10 cellular contexts compared by ENCODE assay signal in genomic region chr6:149405823-149406765, GRCh38. TPM values are rescaled to one million over a fixed set of nuclear protein-coding genes. Genes with fewer than 3 reads are reported as not detected.
DNase-seq lines count a peak whose midpoint lies in the region; ATAC-seq and TF ChIP-seq lines count a peak whose summit lies in the region.
"Had no signal": no experiment of that assay in that cellular context is flagged by ENCODE, and none has a peak within 500 bp of the region (broad histone marks: within the 10 kb centered on the region; RNA-seq: fewer than 3 reads in every experiment).

No MANE protein-coding gene starts in this region.

- ATAC-seq in foreskin keratinocyte (no peak), GM18858 (IDR thresholded peaks at IDR 0.05; ENCODE audit: unreplicated experiment) (no peak)

- H3K36me3 ChIP-seq in left ventricle myocardium inferior: peaks cover 25% of the 10 kb centered on the region

- H3K27me3 ChIP-seq in HL-60 (ENCODE audit: insufficient read depth, poor library complexity, severe bottlenecking) (no peaks in the 10 kb centered on the region), foreskin keratinocyte (no peaks in the 10 kb centered on the region), left ventricle myocardium inferior (ENCODE audit: low read depth) (no peaks in the 10 kb centered on the region)

- H3K36me3 Mint-ChIP-seq in CD14-positive monocyte: peaks cover 53 to 74% of the 10 kb centered on the region in 2 donors
- H3K36me3 Mint-ChIP-seq in activated T-helper 1 cell treated with anti-CD3 and anti-CD28 coated beads, Interleukin-12 subunit alpha, Interleukin-12 subunit beta, Interleukin-2, Interleukin-4 antibody, amounts not matched to agents 30 ng/mL and 10 ng/mL and 1 ng/mL, durations not matched to agents 14 hours and 24 hours and 36 hours (ENCODE audit: low read depth): peaks cover 63% of the 10 kb centered on the region

- no peaks in the 10 kb centered on the region for H3K9me3 ChIP-seq in left ventricle myocardium inferior (replicated peaks)

- no peak for DNase-seq in CD14-positive monocyte (ENCODE audit: low spot score)
- DNase-seq in HL-60 (ENCODE audit: low read depth in 1 of 2, low spot score in 1 of 2): peak; percentile 48 to 64
- no peak for DNase-seq in activated T-helper 1 cell treated with anti-CD3 and anti-CD28 coated beads, Interleukin-12 subunit alpha, Interleukin-12 subunit beta, Interleukin-2, Interleukin-4 antibody, amounts not matched to agents 30 ng/mL and 10 ng/mL and 1 ng/mL, durations not matched to agents 14 hours and 24 hours and 36 hours (ENCODE audit: low spot score)
- DNase-seq in foreskin keratinocyte: no peak
- DNase-seq in Ammon's horn (ENCODE audit: low spot score): no peak
- no peak for DNase-seq in nucleus accumbens (lab: John Stamatoyannopoulos, UW)
- DNase-seq in left ventricle myocardium inferior: no peak
- DNase-seq: stimulated activated CD4-positive, alpha-beta T cell treated with anti-CD3 and anti-CD28 coated beads, Interleukin-4, amount 100 ng/mL, for 1 hour had no signal

- peaks cover 0 to 1% (median 0%) of the 10 kb centered on the region in 7 donors for H3K9me3 Mint-ChIP-seq in CD14-positive monocyte
- no peaks in the 10 kb centered on the region for H3K9me3 Mint-ChIP-seq in activated T-helper 1 cell treated with anti-CD3 and anti-CD28 coated beads, Interleukin-12 subunit alpha, Interleukin-12 subunit beta, Interleukin-2, Interleukin-4 antibody, amounts not matched to agents 30 ng/mL and 10 ng/mL and 1 ng/mL, durations not matched to agents 14 hours and 24 hours and 36 hours

- TF ChIP-seq CTCF in CD14-positive monocyte (IDR thresholded peaks at IDR 0.05): no peak
- no peak for TF ChIP-seq CTCF in HL-60 (IDR thresholded peaks at IDR 0.05; ENCODE audit: insufficient read depth, low read length)
- no peak for TF ChIP-seq CTCF in foreskin keratinocyte (conservative IDR thresholded peaks at IDR 0.05)
- no peak for TF ChIP-seq CTCF in left ventricle myocardium inferior (IDR thresholded peaks at IDR 0.05; ENCODE audit: borderline replicate concordance)

- no peak overlapping the region for H3K4me3 ChIP-seq in HL-60 (replicated peaks; ENCODE audit: insufficient read depth, low read length)
- H3K4me3 ChIP-seq in left ventricle myocardium inferior: no peak overlapping the region

- peaks cover 22% of the 10 kb centered on the region for H3K4me1 Mint-ChIP-seq in CD14-positive monocyte
- peaks cover 55% of the 10 kb centered on the region for H3K4me1 Mint-ChIP-seq in activated T-helper 1 cell treated with anti-CD3 and anti-CD28 coated beads, Interleukin-12 subunit alpha, Interleukin-12 subunit beta, Interleukin-2, Interleukin-4 antibody, amounts not matched to agents 30 ng/mL and 10 ng/mL and 1 ng/mL, durations not matched to agents 14 hours and 24 hours and 36 hours (ENCODE audit: low read depth)

- peak overlapping the region; percentile 89 to 96 (median 94) for H3K27ac Mint-ChIP-seq in CD14-positive monocyte
- peak overlapping the region; percentile 76 for H3K27ac Mint-ChIP-seq in activated T-helper 1 cell treated with anti-CD3 and anti-CD28 coated beads, Interleukin-12 subunit alpha, Interleukin-12 subunit beta, Interleukin-2, Interleukin-4 antibody, amounts not matched to agents 30 ng/mL and 10 ng/mL and 1 ng/mL, durations not matched to agents 14 hours and 24 hours and 36 hours

- no peak overlapping the region for H3K4me3 Mint-ChIP-seq in CD14-positive monocyte
- H3K4me3 Mint-ChIP-seq in activated T-helper 1 cell treated with anti-CD3 and anti-CD28 coated beads, Interleukin-12 subunit alpha, Interleukin-12 subunit beta, Interleukin-2, Interleukin-4 antibody, amounts not matched to agents 30 ng/mL and 10 ng/mL and 1 ng/mL, durations not matched to agents 14 hours and 24 hours and 36 hours: no peak overlapping the region

- H3K27ac ChIP-seq in HL-60 (replicated peaks): peak overlapping the region; percentile 71
- H3K27ac ChIP-seq in foreskin keratinocyte: peak overlapping the region; percentile 37
- H3K27ac ChIP-seq in left ventricle myocardium inferior (replicated peaks): no peak overlapping the region

- peaks cover 0 to 2% (median 0%) of the 10 kb centered on the region in 3 donors for H3K27me3 Mint-ChIP-seq in CD14-positive monocyte (ENCODE audit: low read depth in 3 of 3)
- H3K27me3 Mint-ChIP-seq in activated T-helper 1 cell treated with anti-CD3 and anti-CD28 coated beads, Interleukin-12 subunit alpha, Interleukin-12 subunit beta, Interleukin-2, Interleukin-4 antibody, amounts not matched to agents 30 ng/mL and 10 ng/mL and 1 ng/mL, durations not matched to agents 14 hours and 24 hours and 36 hours (ENCODE audit: insufficient read depth): no peaks in the 10 kb centered on the region

- H3K4me1 ChIP-seq in foreskin keratinocyte (no peaks in the 10 kb centered on the region), left ventricle myocardium inferior (peaks cover 21% of the 10 kb centered on the region)

- intact Hi-C loops in CD14-positive monocyte (cut with micrococcal nuclease) (no loop called here), left ventricle myocardium inferior (cut with micrococcal nuclease) (no loop called here)
- intact Hi-C loops in activated T-helper 1 cell treated with anti-CD3 and anti-CD28 coated beads, Interleukin-12 subunit alpha, Interleukin-12 subunit beta, Interleukin-2, Interleukin-4 antibody, amounts not matched to agents 30 ng/mL and 10 ng/mL and 1 ng/mL, durations not matched to agents 14 hours and 24 hours and 36 hours (cut with micrococcal nuclease): loop anchor here (2.0 to 5.0 kb wide), 2 partner anchors 15 to 39 kb away; no protein-coding TSS in a partner anchor

RNA-seq across cellular contexts. Expression of gene SUMO4, which starts 6.0 kb away (rescaled TPM):
- polyA plus RNA-seq in CD14-positive monocyte: under 1 TPM; 0.22 to 0.29 TPM
- 11.6 and 12.0 TPM in 2 replicates for total RNA-seq in activated T-helper 1 cell treated with anti-CD3 and anti-CD28 coated beads, Interleukin-12 subunit alpha, Interleukin-12 subunit beta, Interleukin-2, Interleukin-4 antibody, amounts not matched to agents 30 ng/mL and 10 ng/mL and 1 ng/mL, durations not matched to agents 14 hours and 24 hours and 36 hours
- total RNA-seq in foreskin keratinocyte: 0.44 and 0.56 TPM in 2 replicates
- polyA plus RNA-seq in foreskin keratinocyte: 0.04 TPM in 1 of 2 replicates, not detected in the other
- total RNA-seq in left ventricle myocardium inferior: 0.27 TPM
- polyA plus RNA-seq: urinary bladder had no signal

Comparison
In these comparisons a context has a peak if more than half of its experiments do, and no peak if none do; other contexts are left out.
1. DNase-seq: peak in HL-60 (2 of 2); none in CD14-positive monocyte (single experiment), activated T-helper 1 cell treated with anti-CD3 and anti-CD28 coated beads, Interleukin-12 subunit alpha, Interleukin-12 subunit beta, Interleukin-2, Interleukin-4 antibody, amounts not matched to agents 30 ng/mL and 10 ng/mL and 1 ng/mL, durations not matched to agents 14 hours and 24 hours and 36 hours (single experiment), foreskin keratinocyte (0 of 2), Ammon's horn (single experiment), nucleus accumbens (0 of 56) and left ventricle myocardium inferior (single experiment).